In the genomic region with DNA sequence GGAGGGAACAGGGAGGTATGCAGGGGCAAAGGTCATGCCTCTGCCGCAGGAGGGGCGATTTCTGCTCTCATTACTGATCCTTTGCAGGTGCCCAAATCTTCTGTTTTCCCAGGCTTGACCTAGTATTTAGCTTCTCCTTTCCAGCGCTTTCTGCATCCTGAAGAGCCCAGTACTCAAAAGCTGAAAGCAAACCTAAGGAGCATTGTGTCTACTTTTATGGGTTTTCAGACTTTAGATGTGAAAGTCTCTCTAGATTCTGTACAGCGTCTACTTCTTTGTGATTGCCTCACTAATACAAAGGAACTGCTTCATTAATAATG, we compare ENCODE assay signal across 8 cellular contexts. TPM values are rescaled to one million over a fixed set of nuclear protein-coding genes. Genes with fewer than 3 reads are reported as not detected.
DNase-seq lines count a peak whose midpoint lies in the region; ATAC-seq and TF ChIP-seq lines count a peak whose summit lies in the region.

No MANE protein-coding gene starts in this region.

- TF ChIP-seq CTCF in MM.1S (IDR thresholded peaks at IDR 0.05; ENCODE audit: low read length) (no peak), neural cell (IDR thresholded peaks at IDR 0.05; ENCODE audit: poor library complexity, severe bottlenecking) (no peak)

- peak overlapping the region; percentile 72 for H2AFZ ChIP-seq in MM.1S (ENCODE audit: low read length)
- H2AFZ ChIP-seq in neural cell (ENCODE audit: low read depth, low read length), result peak overlapping the region; percentile 90

- peaks cover 6% of the 10 kb centered on the region for H3K36me3 ChIP-seq in CD4-positive, CD25-positive, alpha-beta regulatory T cell (ENCODE audit: control insufficient read depth, insufficient read depth, low read length)
- H3K36me3 ChIP-seq in MM.1S (replicated peaks; ENCODE audit: insufficient read depth, low read length) (no peaks in the 10 kb centered on the region), neural cell (ENCODE audit: insufficient read depth, low read length) (no peaks in the 10 kb centered on the region)

- peaks cover 12% of the 10 kb centered on the region for H3K27me3 Mint-ChIP-seq in CD4-positive, CD25-positive, alpha-beta regulatory T cell
- peaks cover 7 to 23% of the 10 kb centered on the region in 2 donors for H3K27me3 Mint-ChIP-seq in effector memory CD8-positive, alpha-beta T cell

- H3K4me3 Mint-ChIP-seq in CD4-positive, CD25-positive, alpha-beta regulatory T cell, result peak overlapping the region; percentile 88 to 99 (median 98)
- H3K4me3 Mint-ChIP-seq in effector memory CD8-positive, alpha-beta T cell, result peak overlapping the region; percentile 95 to 96

- H3F3A ChIP-seq in MM.1S (ENCODE audit: insufficient read depth, low read length), result no peaks in the 10 kb centered on the region
- H3F3A ChIP-seq in neural cell (ENCODE audit: insufficient read depth, low read length, poor library complexity, severe bottlenecking), result no peaks in the 10 kb centered on the region

- H3K4me1 Mint-ChIP-seq in CD4-positive, CD25-positive, alpha-beta regulatory T cell, result peaks cover 24 to 75% (median 44%) of the 10 kb centered on the region in 4 donors
- H3K4me1 Mint-ChIP-seq in effector memory CD8-positive, alpha-beta T cell (ENCODE audit: low read depth in 2 of 2), result peaks cover 38 to 39% of the 10 kb centered on the region in 2 donors

- H3K9ac ChIP-seq in MM.1S (ENCODE audit: low read length) (peak overlapping the region; percentile 83), neural cell (ENCODE audit: low read length) (peak overlapping the region; percentile 90)

- peaks cover 57% of the 10 kb centered on the region for H3K4me1 ChIP-seq in CD4-positive, CD25-positive, alpha-beta regulatory T cell (ENCODE audit: control insufficient read depth, insufficient read depth, low read length, poor library complexity, severe bottlenecking)
- peaks cover 25% of the 10 kb centered on the region for H3K4me1 ChIP-seq in MM.1S (ENCODE audit: low read length)

- TF ChIP-seq EP300 in neural cell (conservative IDR thresholded peaks at IDR 0.05; ENCODE audit: poor library complexity, severe bottlenecking), result no peak

- peaks cover 8% of the 10 kb centered on the region for H3K36me3 Mint-ChIP-seq in CD4-positive, CD25-positive, alpha-beta regulatory T cell
- peaks cover 15% of the 10 kb centered on the region for H3K36me3 Mint-ChIP-seq in effector memory CD8-positive, alpha-beta T cell (ENCODE audit: insufficient read depth)

- TF ChIP-seq RAD21 in neural cell (conservative IDR thresholded peaks at IDR 0.05), result no peak

- H3K27me3 ChIP-seq in CD4-positive, CD25-positive, alpha-beta regulatory T cell (ENCODE audit: control insufficient read depth, insufficient read depth, low read length), result peaks cover 7% of the 10 kb centered on the region
- H3K27me3 ChIP-seq in MM.1S (replicated peaks; ENCODE audit: insufficient read depth, low read length) (peaks cover under 1% of the 10 kb centered on the region; the same call in 1 of the 2 replicates), neural cell (ENCODE audit: insufficient read depth, low read depth, low read length) (peaks cover 20% of the 10 kb centered on the region)

- no peak for DNase-seq in CD4-positive, CD25-positive, alpha-beta regulatory T cell
- no peak for DNase-seq in MM.1S
- DNase-seq in effector memory CD8-positive, alpha-beta T cell, result no peak
- no peak for DNase-seq in LoVo (ENCODE audit: low spot score)
- no peak for DNase-seq in NCI-H1105 treated with DMSO at 0.1 percent for 48 hours (lab: John Stamatoyannopoulos, UW)
- no peak for DNase-seq in DMS 273 treated with DMSO at 0.1 percent for 48 hours (lab: John Stamatoyannopoulos, UW)

- H4K20me1 ChIP-seq in MM.1S (ENCODE audit: insufficient read depth, low read length) (peaks cover 17% of the 10 kb centered on the region), neural cell (ENCODE audit: insufficient read depth) (peaks cover 5% of the 10 kb centered on the region)

- peak overlapping the region; percentile 0 to 95 (median 90) for H3K27ac Mint-ChIP-seq in CD4-positive, CD25-positive, alpha-beta regulatory T cell
- H3K27ac Mint-ChIP-seq in effector memory CD8-positive, alpha-beta T cell, result peak overlapping the region; percentile 93 to 96

- H3K4me3 ChIP-seq in CD4-positive, CD25-positive, alpha-beta regulatory T cell (ENCODE audit: low read depth, low read length), result peak overlapping the region; percentile 96
- H3K4me3 ChIP-seq in MM.1S (ENCODE audit: low read length) (peak overlapping the region; percentile 78), neural cell (ENCODE audit: low read length) (peak overlapping the region; percentile 81)

- no peak for ATAC-seq in CD4-positive, CD25-positive, alpha-beta regulatory T cell (ENCODE audit: low read depth in 2 of 2)
- ATAC-seq in effector memory CD8-positive, alpha-beta T cell (replicated peaks), result no peak
- no peak for ATAC-seq in GM21447 (IDR thresholded peaks at IDR 0.05; ENCODE audit: unreplicated experiment)

- H3K79me2 ChIP-seq in MM.1S (ENCODE audit: low read length) (peaks cover 56% of the 10 kb centered on the region), neural cell (replicated peaks; ENCODE audit: insufficient read depth, low read length) (peaks cover 48% of the 10 kb centered on the region)

- H3K9me3 Mint-ChIP-seq in CD4-positive, CD25-positive, alpha-beta regulatory T cell, result peaks cover 0 to 3% (median 0%) of the 10 kb centered on the region in 7 donors
- H3K9me3 Mint-ChIP-seq in effector memory CD8-positive, alpha-beta T cell, result no peaks in the 10 kb centered on the region

- H3K27ac ChIP-seq in CD4-positive, CD25-positive, alpha-beta regulatory T cell (ENCODE audit: insufficient read depth, low read length, poor library complexity, severe bottlenecking), result peak overlapping the region; percentile 89
- peak overlapping the region; percentile 72; the same call in 1 of the 2 replicates for H3K27ac ChIP-seq in MM.1S (ENCODE audit: low read length)
- H3K27ac ChIP-seq in neural cell (ENCODE audit: low read length), result peak overlapping the region; percentile 94

- no peaks in the 10 kb centered on the region for H3K9me3 ChIP-seq in CD4-positive, CD25-positive, alpha-beta regulatory T cell (ENCODE audit: control insufficient read depth in 2 of 2, low read length in 2 of 2)
- H3K9me3 ChIP-seq in MM.1S (replicated peaks; ENCODE audit: insufficient read depth, low read length) (no peaks in the 10 kb centered on the region), neural cell (ENCODE audit: low read length) (no peaks in the 10 kb centered on the region)

- H3K9me2 ChIP-seq in MM.1S (replicated peaks; ENCODE audit: insufficient read depth, low read length) (no peaks in the 10 kb centered on the region), neural cell (ENCODE audit: insufficient read depth, low read length) (no peaks in the 10 kb centered on the region)

- H3K4me2 ChIP-seq in MM.1S (ENCODE audit: low read depth, low read length) (peak overlapping the region; percentile 88), neural cell (ENCODE audit: low read length) (peak overlapping the region; percentile 85)

TF ChIP-seq in neural cell, 6 proteins besides CTCF, POLR2A, EP300 and RAD21:
- no peak for TF ChIP-seq TAF1 (IDR thresholded peaks at IDR 0.05; ENCODE audit: low read depth)
- no peak for TF ChIP-seq SMC3 (conservative IDR thresholded peaks at IDR 0.05; ENCODE audit: poor library complexity)
- no peak for TF ChIP-seq EZH2 (IDR thresholded peaks at IDR 0.05; ENCODE audit: borderline replicate concordance, insufficient read depth, low read length, poor library complexity, severe bottlenecking)
- TF ChIP-seq MXI1 (conservative IDR thresholded peaks at IDR 0.05; ENCODE audit: poor library complexity, severe bottlenecking), result no peak
- no peak for TF ChIP-seq POLR2AphosphoS5 (IDR thresholded peaks at IDR 0.05)
- TF ChIP-seq, protein P1, sequence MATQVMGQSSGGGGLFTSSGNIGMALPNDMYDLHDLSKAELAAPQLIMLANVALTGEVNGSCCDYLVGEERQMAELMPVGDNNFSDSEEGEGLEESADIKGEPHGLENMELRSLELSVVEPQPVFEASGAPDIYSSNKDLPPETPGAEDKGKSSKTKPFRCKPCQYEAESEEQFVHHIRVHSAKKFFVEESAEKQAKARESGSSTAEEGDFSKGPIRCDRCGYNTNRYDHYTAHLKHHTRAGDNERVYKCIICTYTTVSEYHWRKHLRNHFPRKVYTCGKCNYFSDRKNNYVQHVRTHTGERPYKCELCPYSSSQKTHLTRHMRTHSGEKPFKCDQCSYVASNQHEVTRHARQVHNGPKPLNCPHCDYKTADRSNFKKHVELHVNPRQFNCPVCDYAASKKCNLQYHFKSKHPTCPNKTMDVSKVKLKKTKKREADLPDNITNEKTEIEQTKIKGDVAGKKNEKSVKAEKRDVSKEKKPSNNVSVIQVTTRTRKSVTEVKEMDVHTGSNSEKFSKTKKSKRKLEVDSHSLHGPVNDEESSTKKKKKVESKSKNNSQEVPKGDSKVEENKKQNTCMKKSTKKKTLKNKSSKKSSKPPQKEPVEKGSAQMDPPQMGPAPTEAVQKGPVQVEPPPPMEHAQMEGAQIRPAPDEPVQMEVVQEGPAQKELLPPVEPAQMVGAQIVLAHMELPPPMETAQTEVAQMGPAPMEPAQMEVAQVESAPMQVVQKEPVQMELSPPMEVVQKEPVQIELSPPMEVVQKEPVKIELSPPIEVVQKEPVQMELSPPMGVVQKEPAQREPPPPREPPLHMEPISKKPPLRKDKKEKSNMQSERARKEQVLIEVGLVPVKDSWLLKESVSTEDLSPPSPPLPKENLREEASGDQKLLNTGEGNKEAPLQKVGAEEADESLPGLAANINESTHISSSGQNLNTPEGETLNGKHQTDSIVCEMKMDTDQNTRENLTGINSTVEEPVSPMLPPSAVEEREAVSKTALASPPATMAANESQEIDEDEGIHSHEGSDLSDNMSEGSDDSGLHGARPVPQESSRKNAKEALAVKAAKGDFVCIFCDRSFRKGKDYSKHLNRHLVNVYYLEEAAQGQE (IDR thresholded peaks at IDR 0.05; ENCODE audit: borderline replicate concordance), result no peak

RNA-seq across cellular contexts. Expression of a gene that starts 0.6 kb away (rescaled TPM):
- 45.6 TPM for total RNA-seq in CD4-positive, CD25-positive, alpha-beta regulatory T cell
- 10 to 100 TPM in 1 of 4 donors, 1 to 10 TPM in 3; 8.8 to 10.1 (median 9.9) TPM for polyA plus RNA-seq in CD4-positive, CD25-positive, alpha-beta regulatory T cell
- 14.9 and 21.4 TPM in 2 replicates for polyA plus RNA-seq in neural cell
- polyA minus RNA-seq in neural cell, result 40.2 and 45.7 TPM in 2 replicates

RNA-seq across cellular contexts. Expression of a gene that starts 4.6 kb away (rescaled TPM):
- not detected for total RNA-seq in CD4-positive, CD25-positive, alpha-beta regulatory T cell
- not detected for polyA plus RNA-seq in CD4-positive, CD25-positive, alpha-beta regulatory T cell
- polyA plus RNA-seq in neural cell, result not detected in 2 replicates
- not detected in 2 replicates for polyA minus RNA-seq in neural cell

RNA-seq across cellular contexts. Expression of a gene that starts 19.8 kb away (rescaled TPM):
- not detected for total RNA-seq in CD4-positive, CD25-positive, alpha-beta regulatory T cell
- polyA plus RNA-seq in CD4-positive, CD25-positive, alpha-beta regulatory T cell, result under 1 TPM in 1 of 4 donors, not detected in 3; 0.16 TPM
- not detected in 2 replicates for polyA plus RNA-seq in neural cell
- polyA minus RNA-seq in neural cell, result not detected in 2 replicates
